Comparison of ENCODE assay signal across 16 cellular contexts in the genomic region with DNA sequence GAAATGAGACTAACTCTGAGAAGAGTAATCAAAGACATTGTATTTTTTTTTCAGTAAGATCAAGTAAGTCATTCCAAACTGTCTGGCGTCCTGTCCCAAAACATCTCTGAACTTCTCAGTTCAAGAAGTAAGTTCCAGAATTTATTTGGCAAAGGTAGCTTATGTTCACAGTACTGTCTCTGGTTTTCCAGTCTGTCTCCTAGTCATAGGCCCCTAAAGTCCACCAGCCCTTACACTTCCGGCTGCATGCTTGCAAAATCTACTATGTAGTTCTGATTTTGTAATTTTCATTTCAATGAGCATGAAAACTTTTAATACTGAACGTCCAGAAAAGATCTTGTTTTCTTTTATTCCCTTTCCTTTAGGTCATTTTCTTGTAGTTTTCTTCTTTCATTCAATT.
DNase-seq lines count a peak whose midpoint lies in the region; ATAC-seq and TF ChIP-seq lines count a peak whose summit lies in the region.
"Had no signal": no experiment of that assay in that cellular context is flagged by ENCODE, and none has a peak within 500 bp of the region (broad histone marks: within the 10 kb centered on the region; RNA-seq: fewer than 3 reads in every experiment).

No MANE protein-coding gene starts in this region.

- no peak for ATAC-seq in foreskin keratinocyte

- H3K4me3 ChIP-seq in prostate gland: no peak overlapping the region
- H3K4me3 ChIP-seq: thoracic aorta had no signal

- in situ Hi-C loops in KBM-7 (cut with MboI; ENCODE audit: low pct_unique_long_range_greater_than_20kb, low sequenced_read_pairs): no loop called here

- H3K27me3 ChIP-seq in foreskin keratinocyte (no peaks in the 10 kb centered on the region), prostate gland (replicated peaks; ENCODE audit: insufficient read depth) (no peaks in the 10 kb centered on the region)

- no peaks in the 10 kb centered on the region for H3K27me3 Mint-ChIP-seq in activated CD4-positive, alpha-beta T cell treated with anti-CD3 and anti-CD28 coated beads, Interleukin-2, amount 10 ng/mL, durations not matched to agents 7 days and 5 days
- H3K27me3 Mint-ChIP-seq in activated T-helper 2 cell treated with anti-CD3 and anti-CD28 coated beads, Interferon-gamma antibody, Interleukin-2, Interleukin-4, amounts not matched to agents 10 μg/mL and 5 μg/mL and 100 μg/mL, durations not matched to agents 14 hours and 24 hours and 36 hours (ENCODE audit: low read depth): no peaks in the 10 kb centered on the region

- H3K4me3 Mint-ChIP-seq in activated CD4-positive, alpha-beta T cell treated with anti-CD3 and anti-CD28 coated beads, Interleukin-2, amount 10 ng/mL, durations not matched to agents 7 days and 5 days: no peak overlapping the region
- no peak overlapping the region for H3K4me3 Mint-ChIP-seq in activated T-helper 2 cell treated with anti-CD3 and anti-CD28 coated beads, Interferon-gamma antibody, Interleukin-2, Interleukin-4, amounts not matched to agents 10 μg/mL and 5 μg/mL and 100 μg/mL, durations not matched to agents 14 hours and 24 hours and 36 hours (ENCODE audit: low read depth)
- H3K4me3 Mint-ChIP-seq: nephron had no signal

- H3K4me1 Mint-ChIP-seq in activated CD4-positive, alpha-beta T cell treated with anti-CD3 and anti-CD28 coated beads, Interleukin-2, amount 10 ng/mL, durations not matched to agents 7 days and 5 days: peaks cover 58% of the 10 kb centered on the region
- H3K4me1 Mint-ChIP-seq in activated T-helper 2 cell treated with anti-CD3 and anti-CD28 coated beads, Interferon-gamma antibody, Interleukin-2, Interleukin-4, amounts not matched to agents 10 μg/mL and 5 μg/mL and 100 μg/mL, durations not matched to agents 14 hours and 24 hours and 36 hours (ENCODE audit: low read depth): peaks cover 55% of the 10 kb centered on the region
- H3K4me1 Mint-ChIP-seq: nephron had no signal

- H3K9me3 Mint-ChIP-seq in activated CD4-positive, alpha-beta T cell treated with anti-CD3 and anti-CD28 coated beads, Interleukin-2, amount 10 ng/mL, durations not matched to agents 7 days and 5 days: peaks cover 8% of the 10 kb centered on the region
- peaks cover 9% of the 10 kb centered on the region for H3K9me3 Mint-ChIP-seq in activated T-helper 2 cell treated with anti-CD3 and anti-CD28 coated beads, Interferon-gamma antibody, Interleukin-2, Interleukin-4, amounts not matched to agents 10 μg/mL and 5 μg/mL and 100 μg/mL, durations not matched to agents 14 hours and 24 hours and 36 hours
- H3K9me3 Mint-ChIP-seq: nephron had no signal

- 67% methylated on average over 3 of the region's 3 CpGs for WGBS in prostate gland

- H3K27ac ChIP-seq in foreskin keratinocyte: peak overlapping the region; percentile 18
- no peak overlapping the region for H3K27ac ChIP-seq in prostate gland
- H3K27ac ChIP-seq: C4-2B, thoracic aorta had no signal

- H3K9me3 ChIP-seq in prostate gland: no peaks in the 10 kb centered on the region
- H3K9me3 ChIP-seq: thoracic aorta had no signal

- POLR2A ChIA-PET in activated CD4-positive, alpha-beta T cell treated with anti-CD3 and anti-CD28 coated beads, Interleukin-2, amount 10 ng/mL, durations not matched to agents 7 days and 5 days (lab: Charles Lee): no interaction called here

- H3K4me1 ChIP-seq in foreskin keratinocyte (peaks cover 18% of the 10 kb centered on the region), prostate gland (replicated peaks) (no peaks in the 10 kb centered on the region)

- TF ChIP-seq POLR2A in prostate gland (IDR thresholded peaks at IDR 0.05): no peak

- no peaks in the 10 kb centered on the region for H3K36me3 ChIP-seq in prostate gland
- H3K36me3 ChIP-seq: thoracic aorta had no signal

- CTCF ChIA-PET in activated CD4-positive, alpha-beta T cell treated with anti-CD3 and anti-CD28 coated beads, Interleukin-2, amount 10 ng/mL, durations not matched to agents 7 days and 5 days (lab: Charles Lee): interaction anchor here (0.8 to 1.9 kb wide), 5 partner anchors 10 to 113 kb away, joined by 3 to 7 read pairs (median 3); no protein-coding TSS in a partner anchor

- TF ChIP-seq CTCF in foreskin keratinocyte (conservative IDR thresholded peaks at IDR 0.05): no peak
- TF ChIP-seq CTCF in prostate gland (IDR thresholded peaks at IDR 0.05): no peak

- intact Hi-C loops in activated T-helper 2 cell treated with anti-CD3 and anti-CD28 coated beads, Interferon-gamma antibody, Interleukin-2, Interleukin-4, amounts not matched to agents 10 μg/mL and 5 μg/mL and 100 μg/mL, durations not matched to agents 14 hours and 24 hours and 36 hours (cut with micrococcal nuclease): loop anchor here (5.0 kb wide), 1 partner anchor 248 kb away; no protein-coding TSS in a partner anchor
- intact Hi-C loops in prostate gland (cut with DNase I): no loop called here

- peaks cover 13% of the 10 kb centered on the region for H3K36me3 Mint-ChIP-seq in activated CD4-positive, alpha-beta T cell treated with anti-CD3 and anti-CD28 coated beads, Interleukin-2, amount 10 ng/mL, durations not matched to agents 7 days and 5 days (ENCODE audit: low read depth)
- peaks cover 9% of the 10 kb centered on the region for H3K36me3 Mint-ChIP-seq in activated T-helper 2 cell treated with anti-CD3 and anti-CD28 coated beads, Interferon-gamma antibody, Interleukin-2, Interleukin-4, amounts not matched to agents 10 μg/mL and 5 μg/mL and 100 μg/mL, durations not matched to agents 14 hours and 24 hours and 36 hours (ENCODE audit: low read depth)

- peak overlapping the region; percentile 32 for H3K27ac Mint-ChIP-seq in activated CD4-positive, alpha-beta T cell treated with anti-CD3 and anti-CD28 coated beads, Interleukin-2, amount 10 ng/mL, durations not matched to agents 7 days and 5 days
- H3K27ac Mint-ChIP-seq in activated T-helper 2 cell treated with anti-CD3 and anti-CD28 coated beads, Interferon-gamma antibody, Interleukin-2, Interleukin-4, amounts not matched to agents 10 μg/mL and 5 μg/mL and 100 μg/mL, durations not matched to agents 14 hours and 24 hours and 36 hours: peak overlapping the region; percentile 47
- H3K27ac Mint-ChIP-seq: nephron had no signal

- no peak for DNase-seq in activated CD4-positive, alpha-beta T cell treated with anti-CD3 and anti-CD28 coated beads, Interleukin-2, amount 10 ng/mL, durations not matched to agents 7 days and 5 days
- DNase-seq in activated CD4-positive, alpha-beta T cell treated with anti-CD3 and anti-CD28 coated beads, Interleukin-2, amount 50 U/mL, for 1 hour: no peak
- DNase-seq in ELR (ENCODE audit: low read depth) (peak; percentile 62), foreskin keratinocyte (peak in 1 of 2 donors; percentile 21), prostate gland (ENCODE audit: low spot score) (no peak), KBM-7 (no peak), NOMO-1 (lab: John Stamatoyannopoulos, UW; ENCODE audit: unreplicated experiment in 2 of 2) (no peak)
- no peak for DNase-seq in activated T-helper 2 cell treated with anti-CD3 and anti-CD28 coated beads, Interferon-gamma antibody, Interleukin-2, Interleukin-4, amounts not matched to agents 10 μg/mL and 5 μg/mL and 100 μg/mL, durations not matched to agents 14 hours and 24 hours and 36 hours (ENCODE audit: low spot score)
- DNase-seq: amygdala, DMS153, hypothalamus, NCI-H1417 treated with DMSO at 0.1 percent for 48 hours, NCI-H524 treated with DMSO at 0.1 percent for 48 hours had no signal
